In genomic region chr12:52487211-52487610, GRCh38 we compare ENCODE assay signal across 25 cellular contexts. TPM values are rescaled to one million over a fixed set of nuclear protein-coding genes. Genes with fewer than 3 reads are reported as not detected.
"Had no signal": no experiment of that assay in that cellular context is flagged by ENCODE, and none has a peak within 500 bp of the region (broad histone marks: within the 10 kb centered on the region; RNA-seq: fewer than 3 reads in every experiment).

No MANE protein-coding gene starts in this region.

- H3K36me3 ChIP-seq: SJSA1 had no signal

- H3K9me3 ChIP-seq: SJSA1 had no signal

- H3K4me3 ChIP-seq: SJSA1, SK-N-MC had no signal

- ATAC-seq: HepG2, Panc1, PC-3 had no signal

- H3K4me1 ChIP-seq: SJSA1 had no signal

- H3K27ac ChIP-seq: SJSA1, SK-N-MC had no signal

- DNase-seq: IMR-90, Karpas-422, KG1, MM.1S, NCI-H1092 treated with DMSO at 0.1 percent for 48 hours, NCI-H1436, NCI-H187, NCI-H2029, NCI-H2081 treated with DMSO at 0.1 percent for 48 hours, NCI-H2171, NCI-H226, NCI-H446, NCI-H510A, NCI-H524 treated with DMSO at 0.1 percent for 48 hours, NCI-H69, NCI-H774, PC-3, Right ventricle myocardium superior, SIG-M5 had no signal

RNA-seq across cellular contexts. Expression of gene KRT6A, which starts 5.8 kb away (rescaled TPM):
- total RNA-seq: HepG2, HT1080, IMR-90, Right ventricle myocardium superior, SJSA1 had no signal
- polyA plus RNA-seq: IMR-90 had no signal

RNA-seq across cellular contexts. Expression of gene KRT6C, which starts 13.6 kb away (rescaled TPM):
- total RNA-seq: HepG2, HT1080, IMR-90, OCI-LY7, PC-3, Right ventricle myocardium superior, SJSA1 had no signal
- polyA plus RNA-seq: IMR-90 had no signal

RNA-seq across cellular contexts. Expression of gene KRT5, which starts 33.0 kb away (rescaled TPM):
- total RNA-seq: HepG2, HT1080, IMR-90, PC-3, Right ventricle myocardium superior, SJSA1 had no signal
- polyA plus RNA-seq: IMR-90 had no signal

RNA-seq across cellular contexts. Expression of gene KRT6B, which starts 35.3 kb away (rescaled TPM):
- total RNA-seq: HepG2, HT1080, IMR-90, OCI-LY7, Right ventricle myocardium superior, SJSA1 had no signal
- polyA plus RNA-seq: HepG2, IMR-90 had no signal

RNA-seq across cellular contexts. Expression of gene KRT75, which starts 53.0 kb away (rescaled TPM):
- total RNA-seq: HepG2, HT1080, IMR-90, OCI-LY7, Right ventricle myocardium superior, SJSA1 had no signal
- polyA plus RNA-seq: HepG2, IMR-90 had no signal
